29 cellular contexts compared by ENCODE assay signal in genomic region chr10:60222060-60222459, GRCh38.
"Had no signal": no experiment of that assay in that cellular context is flagged by ENCODE, and none has a peak within 500 bp of the region (broad histone marks: within the 10 kb centered on the region; RNA-seq: fewer than 3 reads in every experiment).

No MANE protein-coding gene starts in this region.

- ATAC-seq: activated CD8-positive, alpha-beta T cell treated with anti-CD3 and anti-CD28 coated beads for 36 hours; activated T-cell treated with anti-CD3 and anti-CD28 coated beads, Interleukin-2, amount 50 U/mL, for 72 hours; activated T-helper 17 cell treated with anti-CD3 and anti-CD28 coated beads, Interleukin-2, amount 50 U/mL, for 72 hours; K562; PC-3 had no signal

- H3K9me3 ChIP-seq: Peyer's patch had no signal

- H3K36me3 Mint-ChIP-seq: activated naive CD8-positive, alpha-beta T cell treated with anti-CD3 and anti-CD28 coated beads for 36 hours had no signal

- H3K27ac ChIP-seq: brain microvascular endothelial cell, Peyer's patch, WERI-Rb-1 had no signal

- H3K4me3 ChIP-seq: K562, Peyer's patch had no signal

- H3K4me1 Mint-ChIP-seq: activated CD4-positive, alpha-beta T cell treated with anti-CD3 and anti-CD28 coated beads, Interleukin-2, amount 10 ng/mL, durations not matched to agents 24 days and 14 days; activated naive CD8-positive, alpha-beta T cell treated with anti-CD3 and anti-CD28 coated beads for 36 hours had no signal

- H3K36me3 ChIP-seq: brain microvascular endothelial cell, Peyer's patch, WERI-Rb-1 had no signal

- H3K9me3 Mint-ChIP-seq: activated CD4-positive, alpha-beta T cell treated with anti-CD3 and anti-CD28 coated beads, Interleukin-2, amount 10 ng/mL, durations not matched to agents 24 days and 14 days; activated CD8-positive, alpha-beta T cell treated with anti-CD3 and anti-CD28 coated beads for 36 hours; activated naive CD8-positive, alpha-beta T cell treated with anti-CD3 and anti-CD28 coated beads for 36 hours; activated T-helper 17 cell treated with anti-CD3 and anti-CD28 coated beads, Interleukin-2, amount 50 U/mL, for 72 hours had no signal

- H3K4me1 ChIP-seq: Peyer's patch had no signal

- H3K4me3 Mint-ChIP-seq: activated CD4-positive, alpha-beta T cell treated with anti-CD3 and anti-CD28 coated beads, Interleukin-2, amount 10 ng/mL, durations not matched to agents 24 days and 14 days; activated CD8-positive, alpha-beta T cell treated with anti-CD3 and anti-CD28 coated beads for 36 hours; activated naive CD8-positive, alpha-beta T cell treated with anti-CD3 and anti-CD28 coated beads for 36 hours; activated T-cell treated with anti-CD3 and anti-CD28 coated beads, Interleukin-2, amount 50 U/mL, for 72 hours; activated T-helper 17 cell treated with anti-CD3 and anti-CD28 coated beads, Interleukin-2, amount 50 U/mL, for 72 hours had no signal

- DNase-seq: activated CD4-positive, alpha-beta T cell treated with anti-CD3 and anti-CD28 coated beads, Interleukin-2, amount 10 ng/mL, durations not matched to agents 24 days and 14 days; activated CD4-positive, alpha-beta T cell treated with anti-CD3 and anti-CD28 coated beads, Interleukin-2, amount 50 U/mL, for 4 hours; activated CD8-positive, alpha-beta T cell treated with anti-CD3 and anti-CD28 coated beads for 36 hours; activated effector memory CD4-positive, alpha-beta T cell treated with anti-CD3 and anti-CD28 coated beads, Interleukin-2, amount 50 U/mL, for 16 hours; activated naive CD4-positive, alpha-beta T cell; activated naive CD4-positive, alpha-beta T cell treated with anti-CD3 and anti-CD28 coated beads, Interleukin-2, amount 50 U/mL, for 16 hours; activated naive CD8-positive, alpha-beta T cell treated with anti-CD3 and anti-CD28 coated beads for 36 hours; activated T-cell treated with anti-CD3 and anti-CD28 coated beads, Interleukin-2, amount 50 U/mL, for 1 hour; activated T-cell treated with anti-CD3 and anti-CD28 coated beads, Interleukin-2, amount 50 U/mL, for 72 hours; amniotic stem cell; aorta; brain microvascular endothelial cell; IMR-90; NCI-H1048; NCI-H1105 treated with DMSO at 0.1 percent for 48 hours; NCI-H1436; NCI-H1694; NCI-H2029; NCI-H345; NCI-H524 treated with DMSO at 0.1 percent for 48 hours; NK-92 treated with Interleukin-12 subunit alpha and Interleukin-12 subunit beta, amount 100 ng/mL, for 24 hours; PC-3; Peyer's patch; RPMI8226; SIG-M5; T1000; WERI-Rb-1 had no signal

- H3K27me3 Mint-ChIP-seq: activated CD4-positive, alpha-beta T cell treated with anti-CD3 and anti-CD28 coated beads, Interleukin-2, amount 10 ng/mL, durations not matched to agents 24 days and 14 days; activated T-helper 17 cell treated with anti-CD3 and anti-CD28 coated beads, Interleukin-2, amount 50 U/mL, for 72 hours had no signal

- H3K27ac Mint-ChIP-seq: activated CD4-positive, alpha-beta T cell treated with anti-CD3 and anti-CD28 coated beads, Interleukin-2, amount 10 ng/mL, durations not matched to agents 24 days and 14 days; activated CD8-positive, alpha-beta T cell treated with anti-CD3 and anti-CD28 coated beads for 36 hours; activated naive CD8-positive, alpha-beta T cell treated with anti-CD3 and anti-CD28 coated beads for 36 hours; activated T-cell treated with anti-CD3 and anti-CD28 coated beads, Interleukin-2, amount 50 U/mL, for 72 hours; activated T-helper 17 cell treated with anti-CD3 and anti-CD28 coated beads, Interleukin-2, amount 50 U/mL, for 72 hours had no signal

- H3K27me3 ChIP-seq: brain microvascular endothelial cell, Peyer's patch had no signal
